2 cellular contexts compared by ENCODE assay signal in genomic region chr1:71921197-71921596, GRCh38.
TF ChIP-seq lines count a peak whose summit lies in the region.

No MANE protein-coding gene starts in this region.

TF ChIP-seq in liver, 16 proteins besides CTCF, POLR2A, EP300 and RAD21:
- TF ChIP-seq, protein P1, sequence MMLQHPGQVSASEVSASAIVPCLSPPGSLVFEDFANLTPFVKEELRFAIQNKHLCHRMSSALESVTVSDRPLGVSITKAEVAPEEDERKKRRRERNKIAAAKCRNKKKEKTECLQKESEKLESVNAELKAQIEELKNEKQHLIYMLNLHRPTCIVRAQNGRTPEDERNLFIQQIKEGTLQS (IDR thresholded peaks at IDR 0.05), result no peak
- TF ChIP-seq MAX (IDR thresholded peaks at IDR 0.05), result no peak
- no peak for TF ChIP-seq EGR1 (IDR thresholded peaks at IDR 0.05; ENCODE audit: low read depth in 2 of 2)
- TF ChIP-seq GABPA (IDR thresholded peaks at IDR 0.05 in 1 of 2, conservative IDR thresholded peaks at IDR 0.05 in 1 of 2), result no peak
- TF ChIP-seq FOXA2 (IDR thresholded peaks at IDR 0.05), result no peak
- TF ChIP-seq NR2F2 (IDR thresholded peaks at IDR 0.05), result no peak
- TF ChIP-seq JUND (IDR thresholded peaks at IDR 0.05), result no peak
- TF ChIP-seq RXRA (IDR thresholded peaks at IDR 0.05), result peak in 1 of 2 donors; percentile 20
- no peak for TF ChIP-seq ZBTB33 (IDR thresholded peaks at IDR 0.05)
- no peak for TF ChIP-seq REST (IDR thresholded peaks at IDR 0.05)
- peak; percentile 83 to 89 for TF ChIP-seq HNF4A (conservative IDR thresholded peaks at IDR 0.05)
- TF ChIP-seq FOXA1 (IDR thresholded peaks at IDR 0.05), result no peak
- no peak for TF ChIP-seq YY1 (IDR thresholded peaks at IDR 0.05)
- TF ChIP-seq TAF1 (conservative IDR thresholded peaks at IDR 0.05), result no peak
- no peak for TF ChIP-seq SP1 (IDR thresholded peaks at IDR 0.05)
- peak; percentile 52 for TF ChIP-seq HNF4G (IDR thresholded peaks at IDR 0.05)

TF ChIP-seq in HepG2, 621 proteins besides CTCF, POLR2A, EP300 and RAD21:
- no peak for TF ChIP-seq CBFB (CRISPR knock-in tag; IDR thresholded peaks at IDR 0.05)
- TF ChIP-seq, protein P2, sequence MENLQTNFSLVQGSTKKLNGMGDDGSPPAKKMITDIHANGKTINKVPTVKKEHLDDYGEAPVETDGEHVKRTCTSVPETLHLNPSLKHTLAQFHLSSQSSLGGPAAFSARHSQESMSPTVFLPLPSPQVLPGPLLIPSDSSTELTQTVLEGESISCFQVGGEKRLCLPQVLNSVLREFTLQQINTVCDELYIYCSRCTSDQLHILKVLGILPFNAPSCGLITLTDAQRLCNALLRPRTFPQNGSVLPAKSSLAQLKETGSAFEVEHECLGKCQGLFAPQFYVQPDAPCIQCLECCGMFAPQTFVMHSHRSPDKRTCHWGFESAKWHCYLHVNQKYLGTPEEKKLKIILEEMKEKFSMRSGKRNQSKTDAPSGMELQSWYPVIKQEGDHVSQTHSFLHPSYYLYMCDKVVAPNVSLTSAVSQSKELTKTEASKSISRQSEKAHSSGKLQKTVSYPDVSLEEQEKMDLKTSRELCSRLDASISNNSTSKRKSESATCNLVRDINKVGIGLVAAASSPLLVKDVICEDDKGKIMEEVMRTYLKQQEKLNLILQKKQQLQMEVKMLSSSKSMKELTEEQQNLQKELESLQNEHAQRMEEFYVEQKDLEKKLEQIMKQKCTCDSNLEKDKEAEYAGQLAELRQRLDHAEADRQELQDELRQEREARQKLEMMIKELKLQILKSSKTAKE (CRISPR knock-in tag; IDR thresholded peaks at IDR 0.05; ENCODE audit: borderline replicate concordance), result no peak
- no peak for TF ChIP-seq HDAC1 (CRISPR knock-in tag; IDR thresholded peaks at IDR 0.05)
- no peak for TF ChIP-seq ZKSCAN5 (CRISPR knock-in tag; IDR thresholded peaks at IDR 0.05)
- TF ChIP-seq NCOA5 (CRISPR knock-in tag; IDR thresholded peaks at IDR 0.05), result no peak
- no peak for TF ChIP-seq NR3C1 (CRISPR knock-in tag; IDR thresholded peaks at IDR 0.05)
- no peak for TF ChIP-seq ZNF460 (CRISPR knock-in tag; IDR thresholded peaks at IDR 0.05; ENCODE audit: borderline replicate concordance)
- TF ChIP-seq, protein P3, sequence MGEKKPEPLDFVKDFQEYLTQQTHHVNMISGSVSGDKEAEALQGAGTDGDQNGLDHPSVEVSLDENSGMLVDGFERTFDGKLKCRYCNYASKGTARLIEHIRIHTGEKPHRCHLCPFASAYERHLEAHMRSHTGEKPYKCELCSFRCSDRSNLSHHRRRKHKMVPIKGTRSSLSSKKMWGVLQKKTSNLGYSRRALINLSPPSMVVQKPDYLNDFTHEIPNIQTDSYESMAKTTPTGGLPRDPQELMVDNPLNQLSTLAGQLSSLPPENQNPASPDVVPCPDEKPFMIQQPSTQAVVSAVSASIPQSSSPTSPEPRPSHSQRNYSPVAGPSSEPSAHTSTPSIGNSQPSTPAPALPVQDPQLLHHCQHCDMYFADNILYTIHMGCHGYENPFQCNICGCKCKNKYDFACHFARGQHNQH (CRISPR knock-in tag; IDR thresholded peaks at IDR 0.05), result no peak
- TF ChIP-seq TERF1 (CRISPR knock-in tag; IDR thresholded peaks at IDR 0.05), result no peak
- TF ChIP-seq SPEN (CRISPR knock-in tag; IDR thresholded peaks at IDR 0.05; ENCODE audit: low read depth), result no peak
- TF ChIP-seq PLRG1 (conservative IDR thresholded peaks at IDR 0.05), result no peak
- TF ChIP-seq TBX3 (IDR thresholded peaks at IDR 0.05; ENCODE audit: borderline replicate concordance), result no peak
- TF ChIP-seq ELF4 (CRISPR knock-in tag; IDR thresholded peaks at IDR 0.05; ENCODE audit: borderline replicate concordance), result no peak
- no peak for TF ChIP-seq GATA4 (IDR thresholded peaks at IDR 0.05; ENCODE audit: borderline replicate concordance, low read depth)
- TF ChIP-seq ZNF3 (CRISPR knock-in tag; IDR thresholded peaks at IDR 0.05), result no peak
- TF ChIP-seq SMAD9 (CRISPR knock-in tag; IDR thresholded peaks at IDR 0.05), result no peak
